ENCODE assay signal across 1 cellular context in the genomic region with DNA sequence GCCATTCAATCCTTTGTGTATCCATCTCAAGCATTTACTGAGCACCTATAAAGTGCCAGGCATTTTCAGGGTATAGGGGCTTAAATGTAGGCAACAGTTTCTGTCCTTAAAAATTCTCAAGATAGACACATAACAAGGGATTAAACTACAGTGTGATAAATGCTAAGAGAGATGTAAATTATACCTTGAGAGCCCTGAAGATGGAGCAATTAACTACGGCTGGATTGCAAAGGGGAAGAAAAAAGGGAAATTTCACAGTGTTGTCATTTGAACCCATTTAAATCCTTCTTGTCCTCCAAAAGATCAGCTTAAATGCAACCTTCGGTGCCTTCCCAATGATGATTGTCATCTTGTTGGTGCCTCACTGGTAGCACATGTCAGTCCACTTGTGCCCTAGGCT.
TF ChIP-seq lines count a peak whose summit lies in the region.

No MANE protein-coding gene starts in this region.

TF ChIP-seq in IMR-90, 13 proteins besides CTCF, POLR2A, EP300 and RAD21 (continued from another document):
- TF ChIP-seq, protein P1, sequence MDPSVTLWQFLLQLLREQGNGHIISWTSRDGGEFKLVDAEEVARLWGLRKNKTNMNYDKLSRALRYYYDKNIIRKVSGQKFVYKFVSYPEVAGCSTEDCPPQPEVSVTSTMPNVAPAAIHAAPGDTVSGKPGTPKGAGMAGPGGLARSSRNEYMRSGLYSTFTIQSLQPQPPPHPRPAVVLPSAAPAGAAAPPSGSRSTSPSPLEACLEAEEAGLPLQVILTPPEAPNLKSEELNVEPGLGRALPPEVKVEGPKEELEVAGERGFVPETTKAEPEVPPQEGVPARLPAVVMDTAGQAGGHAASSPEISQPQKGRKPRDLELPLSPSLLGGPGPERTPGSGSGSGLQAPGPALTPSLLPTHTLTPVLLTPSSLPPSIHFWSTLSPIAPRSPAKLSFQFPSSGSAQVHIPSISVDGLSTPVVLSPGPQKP (IDR thresholded peaks at IDR 0.05; ENCODE audit: borderline replicate concordance, low read depth, low read length), result no peak
- TF ChIP-seq FOS (IDR thresholded peaks at IDR 0.05; ENCODE audit: low read depth, low read length) (no peak), MAZ (IDR thresholded peaks at IDR 0.05; ENCODE audit: borderline replicate concordance, low read depth, low read length) (no peak), MAFK (IDR thresholded peaks at IDR 0.05; ENCODE audit: low read depth, low read length) (no peak), SMC3 (IDR thresholded peaks at IDR 0.05; ENCODE audit: low read depth, low read length) (no peak), RCOR1 (IDR thresholded peaks at IDR 0.05; ENCODE audit: insufficient replicate concordance, low read length) (no peak)
TF ChIP-seq in IMR-90: peak in this region for 0.
